ENCODE assay signal across 1 cellular context in genomic region chr16:14100825-14101224, GRCh38.
TF ChIP-seq lines count a peak whose summit lies in the region.

No MANE protein-coding gene starts in this region.

TF ChIP-seq in HepG2, 621 proteins besides CTCF, POLR2A, EP300 and RAD21 (continued from another document):
- TF ChIP-seq ZHX2 (IDR thresholded peaks at IDR 0.05; ENCODE audit: low read depth) (no peak), ZHX2 (CRISPR knock-in tag; IDR thresholded peaks at IDR 0.05; ENCODE audit: borderline replicate concordance) (no peak), ZBTB20 (CRISPR knock-in tag; IDR thresholded peaks at IDR 0.05; ENCODE audit: borderline replicate concordance, low read depth) (no peak), KAT2B (IDR thresholded peaks at IDR 0.05; ENCODE audit: borderline replicate concordance, low read depth, low read length) (peak; percentile 88), ZNF124 (CRISPR knock-in tag; IDR thresholded peaks at IDR 0.05) (no peak)
